ENCODE assay signal across 1 cellular context in the genomic region with DNA sequence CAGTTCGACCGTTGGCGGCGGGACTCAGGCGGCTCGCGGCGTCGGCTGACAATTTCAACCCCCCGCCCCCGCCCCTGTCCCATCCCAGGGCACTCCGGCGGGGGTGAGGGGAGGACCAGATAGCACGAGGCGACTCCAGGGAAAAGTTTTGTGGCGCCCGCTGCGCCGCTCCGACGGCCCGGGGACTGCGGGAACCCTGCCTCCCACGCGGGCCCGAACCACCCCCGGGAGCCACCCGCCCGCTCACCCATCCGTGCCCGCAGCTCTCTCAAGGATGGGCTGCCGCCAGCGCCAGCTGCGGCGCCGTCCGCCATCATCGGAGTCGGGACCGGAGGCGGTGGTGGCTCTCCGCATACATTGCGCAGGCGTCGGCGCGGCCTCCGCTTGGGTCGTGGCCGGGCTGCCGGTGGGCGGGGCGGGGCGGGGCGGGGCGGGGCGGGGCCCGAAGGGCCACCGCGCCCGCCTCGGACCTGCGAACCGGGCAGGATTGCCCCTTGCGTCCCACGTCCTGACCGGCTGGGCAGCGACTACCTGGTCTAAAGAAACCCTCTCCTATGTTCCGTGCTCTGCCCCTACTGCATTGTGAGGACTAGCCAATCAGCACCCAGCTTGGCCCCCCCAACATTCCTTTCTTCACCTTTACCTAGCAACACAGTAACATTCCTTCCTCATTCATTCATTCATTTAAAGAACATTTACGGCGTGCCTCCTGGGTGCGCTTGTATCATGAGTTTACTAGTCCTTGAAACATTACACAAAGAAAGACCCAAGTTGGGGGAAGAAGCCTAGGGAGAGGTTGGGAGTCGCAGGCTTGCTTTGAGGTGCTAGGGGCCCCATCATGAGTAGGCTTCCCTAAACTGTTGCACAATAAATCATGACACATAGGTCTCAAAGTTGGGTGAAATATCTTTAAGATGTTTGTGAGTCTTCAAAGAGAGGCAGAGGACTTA.
TF ChIP-seq lines count a peak whose summit lies in the region.

A gene with protein sequence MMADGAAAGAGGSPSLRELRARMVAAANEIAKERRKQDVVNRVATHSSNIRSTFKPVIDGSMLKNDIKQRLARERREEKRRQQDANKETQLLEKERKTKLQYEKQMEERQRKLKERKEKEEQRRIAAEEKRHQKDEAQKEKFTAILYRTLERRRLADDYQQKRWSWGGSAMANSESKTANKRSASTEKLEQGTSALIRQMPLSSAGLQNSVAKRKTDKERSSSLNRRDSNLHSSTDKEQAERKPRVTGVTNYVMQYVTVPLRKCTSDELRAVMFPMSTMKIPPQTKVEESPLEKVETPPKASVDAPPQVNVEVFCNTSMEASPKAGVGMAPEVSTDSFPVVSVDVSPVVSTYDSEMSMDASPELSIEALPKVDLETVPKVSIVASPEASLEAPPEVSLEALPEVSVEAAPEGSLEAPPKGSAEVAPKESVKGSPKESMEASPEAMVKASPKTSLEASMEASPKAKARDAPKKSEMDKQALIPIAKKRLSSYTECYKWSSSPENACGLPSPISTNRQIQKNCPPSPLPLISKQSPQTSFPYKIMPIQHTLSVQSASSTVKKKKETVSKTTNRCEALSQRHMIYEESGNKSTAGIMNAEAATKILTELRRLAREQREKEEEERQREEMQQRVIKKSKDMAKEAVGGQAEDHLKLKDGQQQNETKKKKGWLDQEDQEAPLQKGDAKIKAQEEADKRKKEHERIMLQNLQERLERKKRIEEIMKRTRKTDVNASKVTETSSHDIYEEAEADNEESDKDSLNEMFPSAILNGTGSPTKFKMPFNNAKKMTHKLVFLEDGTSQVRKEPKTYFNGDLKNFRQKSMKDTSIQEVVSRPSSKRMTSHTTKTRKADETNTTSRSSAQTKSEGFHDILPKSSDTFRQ (minus strand): TSS at position 359 of the 950 bp plus-strand sequence. CDS start 42 bp downstream, at position 317.

TF ChIP-seq in HEK293, 187 proteins besides CTCF, POLR2A, EP300 and RAD21 (continued from another document and continues in another):
- TF ChIP-seq, protein P1, sequence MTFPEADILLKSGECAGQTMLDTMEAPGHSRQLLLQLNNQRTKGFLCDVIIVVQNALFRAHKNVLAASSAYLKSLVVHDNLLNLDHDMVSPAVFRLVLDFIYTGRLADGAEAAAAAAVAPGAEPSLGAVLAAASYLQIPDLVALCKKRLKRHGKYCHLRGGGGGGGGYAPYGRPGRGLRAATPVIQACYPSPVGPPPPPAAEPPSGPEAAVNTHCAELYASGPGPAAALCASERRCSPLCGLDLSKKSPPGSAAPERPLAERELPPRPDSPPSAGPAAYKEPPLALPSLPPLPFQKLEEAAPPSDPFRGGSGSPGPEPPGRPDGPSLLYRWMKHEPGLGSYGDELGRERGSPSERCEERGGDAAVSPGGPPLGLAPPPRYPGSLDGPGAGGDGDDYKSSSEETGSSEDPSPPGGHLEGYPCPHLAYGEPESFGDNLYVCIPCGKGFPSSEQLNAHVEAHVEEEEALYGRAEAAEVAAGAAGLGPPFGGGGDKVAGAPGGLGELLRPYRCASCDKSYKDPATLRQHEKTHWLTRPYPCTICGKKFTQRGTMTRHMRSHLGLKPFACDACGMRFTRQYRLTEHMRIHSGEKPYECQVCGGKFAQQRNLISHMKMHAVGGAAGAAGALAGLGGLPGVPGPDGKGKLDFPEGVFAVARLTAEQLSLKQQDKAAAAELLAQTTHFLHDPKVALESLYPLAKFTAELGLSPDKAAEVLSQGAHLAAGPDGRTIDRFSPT (tag by site-specific recombination; IDR thresholded peaks at IDR 0.05), result peak; percentile 24; the same call in 1 of the 2 replicates
- TF ChIP-seq ZNF248 (tag by site-specific recombination; IDR thresholded peaks at IDR 0.05), result no peak
- no peak for TF ChIP-seq SCRT2 (tag by site-specific recombination; IDR thresholded peaks at IDR 0.05)
- TF ChIP-seq ZNF311 (tag by site-specific recombination; IDR thresholded peaks at IDR 0.05; ENCODE audit: borderline replicate concordance), result no peak
- no peak for TF ChIP-seq ZNF391 (tag by site-specific recombination; IDR thresholded peaks at IDR 0.05; ENCODE audit: borderline replicate concordance, low read depth)
- TF ChIP-seq SETDB1 (IDR thresholded peaks at IDR 0.05; ENCODE audit: insufficient read length, low read length), result no peak
- TF ChIP-seq, protein P2, sequence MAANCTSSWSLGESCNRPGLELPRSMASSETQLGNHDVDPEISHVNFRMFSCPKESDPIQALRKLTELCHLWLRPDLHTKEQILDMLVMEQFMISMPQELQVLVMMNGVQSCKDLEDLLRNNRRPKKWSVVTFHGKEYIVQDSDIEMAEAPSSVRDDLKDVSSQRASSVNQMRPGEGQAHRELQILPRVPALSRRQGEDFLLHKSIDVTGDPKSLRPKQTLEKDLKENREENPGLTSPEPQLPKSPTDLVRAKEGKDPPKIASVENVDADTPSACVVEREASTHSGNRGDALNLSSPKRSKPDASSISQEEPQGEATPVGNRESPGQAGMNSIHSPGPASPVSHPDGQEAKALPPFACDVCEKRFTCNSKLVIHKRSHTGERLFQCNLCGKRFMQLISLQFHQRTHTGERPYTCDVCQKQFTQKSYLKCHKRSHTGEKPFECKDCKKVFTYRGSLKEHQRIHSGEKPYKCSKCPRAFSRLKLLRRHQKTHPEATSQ (tag by site-specific recombination; IDR thresholded peaks at IDR 0.05), result 0 out of 2 replicates have a peak, but pooled peaks have one; percentile 70
- TF ChIP-seq ZNF335 (tag by site-specific recombination; conservative IDR thresholded peaks at IDR 0.05), result peak; percentile 77
- peak; percentile 21; the same call in 1 of the 2 replicates for TF ChIP-seq ZNF777 (tag by site-specific recombination; IDR thresholded peaks at IDR 0.05; ENCODE audit: borderline replicate concordance)
- TF ChIP-seq ZNF571 (tag by site-specific recombination; IDR thresholded peaks at IDR 0.05), result no peak
- peak; percentile 47; the same call in 1 of the 2 replicates for TF ChIP-seq KLF16 (tag by site-specific recombination; IDR thresholded peaks at IDR 0.05)
- no peak for TF ChIP-seq MZF1 (tag by site-specific recombination; IDR thresholded peaks at IDR 0.05; ENCODE audit: borderline replicate concordance)
- TF ChIP-seq ZNF292 (tag by site-specific recombination; IDR thresholded peaks at IDR 0.05; ENCODE audit: borderline replicate concordance, low read depth), result no peak
- TF ChIP-seq ZNF600 (tag by site-specific recombination; IDR thresholded peaks at IDR 0.05), result peak; percentile 34; the same call in 1 of the 2 replicates
- TF ChIP-seq, protein P3, sequence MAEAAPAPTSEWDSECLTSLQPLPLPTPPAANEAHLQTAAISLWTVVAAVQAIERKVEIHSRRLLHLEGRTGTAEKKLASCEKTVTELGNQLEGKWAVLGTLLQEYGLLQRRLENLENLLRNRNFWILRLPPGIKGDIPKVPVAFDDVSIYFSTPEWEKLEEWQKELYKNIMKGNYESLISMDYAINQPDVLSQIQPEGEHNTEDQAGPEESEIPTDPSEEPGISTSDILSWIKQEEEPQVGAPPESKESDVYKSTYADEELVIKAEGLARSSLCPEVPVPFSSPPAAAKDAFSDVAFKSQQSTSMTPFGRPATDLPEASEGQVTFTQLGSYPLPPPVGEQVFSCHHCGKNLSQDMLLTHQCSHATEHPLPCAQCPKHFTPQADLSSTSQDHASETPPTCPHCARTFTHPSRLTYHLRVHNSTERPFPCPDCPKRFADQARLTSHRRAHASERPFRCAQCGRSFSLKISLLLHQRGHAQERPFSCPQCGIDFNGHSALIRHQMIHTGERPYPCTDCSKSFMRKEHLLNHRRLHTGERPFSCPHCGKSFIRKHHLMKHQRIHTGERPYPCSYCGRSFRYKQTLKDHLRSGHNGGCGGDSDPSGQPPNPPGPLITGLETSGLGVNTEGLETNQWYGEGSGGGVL (tag by site-specific recombination; IDR thresholded peaks at IDR 0.05), result peak; percentile 49
- no peak for TF ChIP-seq ZNF521 (tag by site-specific recombination; IDR thresholded peaks at IDR 0.05)
- no peak for TF ChIP-seq REPIN1 (tag by site-specific recombination; IDR thresholded peaks at IDR 0.05; ENCODE audit: low read depth)
- no peak for TF ChIP-seq ZNF302 (tag by site-specific recombination; IDR thresholded peaks at IDR 0.05; ENCODE audit: low read depth)
- peak; percentile 21; the same call in 1 of the 2 replicates for TF ChIP-seq SP2 (tag by site-specific recombination; IDR thresholded peaks at IDR 0.05)
- no peak for TF ChIP-seq TRIM28 (IDR thresholded peaks at IDR 0.05; ENCODE audit: borderline replicate concordance, low read length)
- TF ChIP-seq, protein P4, sequence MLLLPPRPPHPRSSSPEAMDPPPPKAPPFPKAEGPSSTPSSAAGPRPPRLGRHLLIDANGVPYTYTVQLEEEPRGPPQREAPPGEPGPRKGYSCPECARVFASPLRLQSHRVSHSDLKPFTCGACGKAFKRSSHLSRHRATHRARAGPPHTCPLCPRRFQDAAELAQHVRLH (tag by site-specific recombination; IDR thresholded peaks at IDR 0.05), result no peak
- no peak for TF ChIP-seq ZNF214 (tag by site-specific recombination; IDR thresholded peaks at IDR 0.05; ENCODE audit: borderline replicate concordance)
- TF ChIP-seq, protein P5, sequence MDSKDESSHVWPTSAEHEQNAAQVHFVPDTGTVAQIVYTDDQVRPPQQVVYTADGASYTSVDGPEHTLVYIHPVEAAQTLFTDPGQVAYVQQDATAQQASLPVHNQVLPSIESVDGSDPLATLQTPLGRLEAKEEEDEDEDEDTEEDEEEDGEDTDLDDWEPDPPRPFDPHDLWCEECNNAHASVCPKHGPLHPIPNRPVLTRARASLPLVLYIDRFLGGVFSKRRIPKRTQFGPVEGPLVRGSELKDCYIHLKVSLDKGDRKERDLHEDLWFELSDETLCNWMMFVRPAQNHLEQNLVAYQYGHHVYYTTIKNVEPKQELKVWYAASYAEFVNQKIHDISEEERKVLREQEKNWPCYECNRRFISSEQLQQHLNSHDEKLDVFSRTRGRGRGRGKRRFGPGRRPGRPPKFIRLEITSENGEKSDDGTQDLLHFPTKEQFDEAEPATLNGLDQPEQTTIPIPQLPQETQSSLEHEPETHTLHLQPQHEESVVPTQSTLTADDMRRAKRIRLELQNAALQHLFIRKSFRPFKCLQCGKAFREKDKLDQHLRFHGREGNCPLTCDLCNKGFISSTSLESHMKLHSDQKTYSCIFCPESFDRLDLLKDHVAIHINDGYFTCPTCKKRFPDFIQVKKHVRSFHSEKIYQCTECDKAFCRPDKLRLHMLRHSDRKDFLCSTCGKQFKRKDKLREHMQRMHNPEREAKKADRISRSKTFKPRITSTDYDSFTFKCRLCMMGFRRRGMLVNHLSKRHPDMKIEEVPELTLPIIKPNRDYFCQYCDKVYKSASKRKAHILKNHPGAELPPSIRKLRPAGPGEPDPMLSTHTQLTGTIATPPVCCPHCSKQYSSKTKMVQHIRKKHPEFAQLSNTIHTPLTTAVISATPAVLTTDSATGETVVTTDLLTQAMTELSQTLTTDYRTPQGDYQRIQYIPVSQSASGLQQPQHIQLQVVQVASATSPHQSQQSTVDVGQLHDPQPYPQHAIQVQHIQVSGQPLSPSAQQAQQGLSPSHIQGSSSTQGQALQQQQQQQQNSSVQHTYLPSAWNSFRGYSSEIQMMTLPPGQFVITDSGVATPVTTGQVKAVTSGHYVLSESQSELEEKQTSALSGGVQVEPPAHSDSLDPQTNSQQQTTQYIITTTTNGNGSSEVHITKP (tag by site-specific recombination; IDR thresholded peaks at IDR 0.05), result no peak
- no peak for TF ChIP-seq ZNF707 (tag by site-specific recombination; IDR thresholded peaks at IDR 0.05)
- no peak for TF ChIP-seq ZNF560 (tag by site-specific recombination; IDR thresholded peaks at IDR 0.05; ENCODE audit: borderline replicate concordance)
- 0 out of 2 replicates have a peak, but pooled peaks have one; percentile 24 for TF ChIP-seq ZXDB (tag by site-specific recombination; IDR thresholded peaks at IDR 0.05)
- no peak for TF ChIP-seq ZNF791 (tag by site-specific recombination; IDR thresholded peaks at IDR 0.05)
- TF ChIP-seq, protein P6, sequence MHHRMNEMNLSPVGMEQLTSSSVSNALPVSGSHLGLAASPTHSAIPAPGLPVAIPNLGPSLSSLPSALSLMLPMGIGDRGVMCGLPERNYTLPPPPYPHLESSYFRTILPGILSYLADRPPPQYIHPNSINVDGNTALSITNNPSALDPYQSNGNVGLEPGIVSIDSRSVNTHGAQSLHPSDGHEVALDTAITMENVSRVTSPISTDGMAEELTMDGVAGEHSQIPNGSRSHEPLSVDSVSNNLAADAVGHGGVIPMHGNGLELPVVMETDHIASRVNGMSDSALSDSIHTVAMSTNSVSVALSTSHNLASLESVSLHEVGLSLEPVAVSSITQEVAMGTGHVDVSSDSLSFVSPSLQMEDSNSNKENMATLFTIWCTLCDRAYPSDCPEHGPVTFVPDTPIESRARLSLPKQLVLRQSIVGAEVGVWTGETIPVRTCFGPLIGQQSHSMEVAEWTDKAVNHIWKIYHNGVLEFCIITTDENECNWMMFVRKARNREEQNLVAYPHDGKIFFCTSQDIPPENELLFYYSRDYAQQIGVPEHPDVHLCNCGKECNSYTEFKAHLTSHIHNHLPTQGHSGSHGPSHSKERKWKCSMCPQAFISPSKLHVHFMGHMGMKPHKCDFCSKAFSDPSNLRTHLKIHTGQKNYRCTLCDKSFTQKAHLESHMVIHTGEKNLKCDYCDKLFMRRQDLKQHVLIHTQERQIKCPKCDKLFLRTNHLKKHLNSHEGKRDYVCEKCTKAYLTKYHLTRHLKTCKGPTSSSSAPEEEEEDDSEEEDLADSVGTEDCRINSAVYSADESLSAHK (tag by site-specific recombination; IDR thresholded peaks at IDR 0.05), result no peak
- TF ChIP-seq, protein P7, sequence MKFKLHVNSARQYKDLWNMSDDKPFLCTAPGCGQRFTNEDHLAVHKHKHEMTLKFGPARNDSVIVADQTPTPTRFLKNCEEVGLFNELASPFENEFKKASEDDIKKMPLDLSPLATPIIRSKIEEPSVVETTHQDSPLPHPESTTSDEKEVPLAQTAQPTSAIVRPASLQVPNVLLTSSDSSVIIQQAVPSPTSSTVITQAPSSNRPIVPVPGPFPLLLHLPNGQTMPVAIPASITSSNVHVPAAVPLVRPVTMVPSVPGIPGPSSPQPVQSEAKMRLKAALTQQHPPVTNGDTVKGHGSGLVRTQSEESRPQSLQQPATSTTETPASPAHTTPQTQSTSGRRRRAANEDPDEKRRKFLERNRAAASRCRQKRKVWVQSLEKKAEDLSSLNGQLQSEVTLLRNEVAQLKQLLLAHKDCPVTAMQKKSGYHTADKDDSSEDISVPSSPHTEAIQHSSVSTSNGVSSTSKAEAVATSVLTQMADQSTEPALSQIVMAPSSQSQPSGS (tag by site-specific recombination; IDR thresholded peaks at IDR 0.05; ENCODE audit: low read depth), result no peak
- TF ChIP-seq, protein P8, sequence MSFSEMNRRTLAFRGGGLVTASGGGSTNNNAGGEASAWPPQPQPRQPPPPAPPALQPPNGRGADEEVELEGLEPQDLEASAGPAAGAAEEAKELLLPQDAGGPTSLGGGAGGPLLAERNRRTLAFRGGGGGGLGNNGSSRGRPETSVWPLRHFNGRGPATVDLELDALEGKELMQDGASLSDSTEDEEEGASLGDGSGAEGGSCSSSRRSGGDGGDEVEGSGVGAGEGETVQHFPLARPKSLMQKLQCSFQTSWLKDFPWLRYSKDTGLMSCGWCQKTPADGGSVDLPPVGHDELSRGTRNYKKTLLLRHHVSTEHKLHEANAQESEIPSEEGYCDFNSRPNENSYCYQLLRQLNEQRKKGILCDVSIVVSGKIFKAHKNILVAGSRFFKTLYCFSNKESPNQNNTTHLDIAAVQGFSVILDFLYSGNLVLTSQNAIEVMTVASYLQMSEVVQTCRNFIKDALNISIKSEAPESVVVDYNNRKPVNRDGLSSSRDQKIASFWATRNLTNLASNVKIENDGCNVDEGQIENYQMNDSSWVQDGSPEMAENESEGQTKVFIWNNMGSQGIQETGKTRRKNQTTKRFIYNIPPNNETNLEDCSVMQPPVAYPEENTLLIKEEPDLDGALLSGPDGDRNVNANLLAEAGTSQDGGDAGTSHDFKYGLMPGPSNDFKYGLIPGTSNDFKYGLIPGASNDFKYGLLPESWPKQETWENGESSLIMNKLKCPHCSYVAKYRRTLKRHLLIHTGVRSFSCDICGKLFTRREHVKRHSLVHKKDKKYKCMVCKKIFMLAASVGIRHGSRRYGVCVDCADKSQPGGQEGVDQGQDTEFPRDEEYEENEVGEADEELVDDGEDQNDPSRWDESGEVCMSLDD (tag by site-specific recombination; IDR thresholded peaks at IDR 0.05), result no peak
- no peak for TF ChIP-seq ZNF670 (tag by site-specific recombination; IDR thresholded peaks at IDR 0.05; ENCODE audit: low read depth)
- no peak for TF ChIP-seq ZNF341 (tag by site-specific recombination; IDR thresholded peaks at IDR 0.05; ENCODE audit: low read depth)
